In the genomic region with DNA sequence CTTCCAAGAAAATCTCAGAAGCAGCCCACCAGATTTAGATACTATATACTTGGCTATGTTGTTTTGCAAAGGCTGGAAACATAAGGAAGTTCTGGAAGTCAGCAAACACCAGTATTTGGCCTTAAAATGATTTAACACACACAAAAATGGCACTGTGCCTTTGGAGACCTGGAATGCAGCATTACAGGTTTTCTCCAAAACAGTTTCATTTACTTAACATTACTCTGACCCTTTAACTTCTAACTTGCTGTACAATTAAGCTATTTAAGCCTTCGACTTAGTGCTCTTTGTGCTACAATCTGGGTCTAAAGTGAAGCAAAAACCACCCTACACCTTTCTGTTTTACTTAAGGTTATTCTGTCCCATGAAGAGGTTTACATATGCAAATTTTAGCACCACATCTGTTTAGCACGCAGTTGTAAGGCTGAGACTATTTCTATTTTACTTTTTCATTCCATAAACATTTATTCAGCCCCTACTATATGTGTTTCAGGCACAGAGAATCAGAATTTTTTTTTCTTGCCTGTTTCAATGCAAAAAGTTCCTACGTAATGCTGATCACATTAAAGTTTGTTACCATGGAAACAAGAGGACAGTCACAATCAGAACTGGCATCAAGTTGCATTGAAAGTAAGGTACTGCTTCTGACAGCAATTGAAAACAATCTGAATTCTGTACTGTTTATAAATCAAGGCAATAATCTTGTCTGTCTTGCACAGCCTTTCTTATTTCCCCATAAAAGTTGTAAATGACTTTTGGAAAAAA, we compare ENCODE assay signal across 8 cellular contexts.
DNase-seq lines count a peak whose midpoint lies in the region; ATAC-seq and TF ChIP-seq lines count a peak whose summit lies in the region.

No MANE protein-coding gene starts in this region.

- POLR2A ChIA-PET in naive thymus-derived CD8-positive, alpha-beta T cell (lab: Charles Lee) = interaction anchor here (0.5 kb wide), 1 partner anchor 29 kb away, joined by 3 read pairs; no protein-coding TSS in a partner anchor

- peak overlapping the region; percentile 33 for H3K27ac ChIP-seq in brain microvascular endothelial cell

- no peaks in the 10 kb centered on the region for H3K27me3 ChIP-seq in brain microvascular endothelial cell (replicated peaks)

- peak; percentile 61 for ATAC-seq in GM18907 (IDR thresholded peaks at IDR 0.05; ENCODE audit: unreplicated experiment)
- peak; percentile 68 for ATAC-seq in HG03135 (IDR thresholded peaks at IDR 0.05; ENCODE audit: unreplicated experiment)
- ATAC-seq in naive thymus-derived CD8-positive, alpha-beta T cell = peak; percentile 82 to 92

- intact Hi-C loops in posterior cingulate gyrus (cut with DNase I) = no loop called here

- peaks cover 21 to 62% (median 59%) of the 10 kb centered on the region in 4 donors for H3K4me1 Mint-ChIP-seq in naive thymus-derived CD8-positive, alpha-beta T cell

- H3K4me3 Mint-ChIP-seq in naive thymus-derived CD8-positive, alpha-beta T cell = peak overlapping the region in 1 of 10 donors; percentile 22

- DNase-seq in brain microvascular endothelial cell (peak; percentile 32), C1 segment of cervical spinal cord (lab: John Stamatoyannopoulos, UW) (no peak), posterior cingulate gyrus (no peak), G401 (ENCODE audit: low spot score) (no peak), medulla oblongata (ENCODE audit: extremely low spot score) (no peak)
- peak in 3 of 10 donors; percentile 33 to 62 (median 57) for DNase-seq in naive thymus-derived CD8-positive, alpha-beta T cell

- H3K27ac Mint-ChIP-seq in naive thymus-derived CD8-positive, alpha-beta T cell = peak overlapping the region; percentile 82 to 94 (median 90)

- in situ Hi-C loops in brain microvascular endothelial cell (cut with HindIII; ENCODE audit: low pct_ligation_motif_present, low sequenced_read_pairs) (no loop called here), G401 (cut with HindIII; ENCODE audit: low sequenced_read_pairs) (no loop called here)

- no peak overlapping the region for H3K4me3 ChIP-seq in brain microvascular endothelial cell (ENCODE audit: low read depth, low read length)

- H3K9me3 Mint-ChIP-seq in naive thymus-derived CD8-positive, alpha-beta T cell = peaks cover 0 to 27% (median 7%) of the 10 kb centered on the region in 9 donors

- H3K27me3 Mint-ChIP-seq in naive thymus-derived CD8-positive, alpha-beta T cell = no peaks in the 10 kb centered on the region

- no peak for TF ChIP-seq CTCF in brain microvascular endothelial cell (IDR thresholded peaks at IDR 0.05; ENCODE audit: low read depth, low read length, missing control alignments)

- peaks cover 30 to 50% (median 43%) of the 10 kb centered on the region in 3 donors for H3K36me3 Mint-ChIP-seq in naive thymus-derived CD8-positive, alpha-beta T cell

- H3K36me3 ChIP-seq in brain microvascular endothelial cell (replicated peaks) = peaks cover 10% of the 10 kb centered on the region
